Comparison of ENCODE assay signal across 21 cellular contexts in the genomic region with DNA sequence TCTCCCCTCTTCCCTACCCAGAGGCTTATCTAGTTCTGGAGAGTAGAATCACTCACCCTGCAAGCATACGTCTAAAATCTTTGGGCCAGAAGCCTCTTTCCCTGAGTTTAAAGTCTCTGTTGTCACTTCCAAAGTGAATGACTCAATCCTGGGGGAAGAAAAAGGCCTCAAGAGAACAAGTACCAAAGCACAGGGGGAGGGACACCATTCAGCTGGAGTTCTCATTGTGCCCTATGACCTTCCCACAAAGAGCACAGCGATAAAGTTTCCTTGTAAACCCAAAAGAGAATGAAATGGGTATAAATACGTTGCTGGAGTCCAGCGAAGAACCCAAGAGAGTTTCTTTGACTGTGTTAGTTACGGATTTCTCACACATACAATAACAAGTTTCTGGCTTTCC.
"Had no signal": no experiment of that assay in that cellular context is flagged by ENCODE, and none has a peak within 500 bp of the region (broad histone marks: within the 10 kb centered on the region; RNA-seq: fewer than 3 reads in every experiment).

No MANE protein-coding gene starts in this region.

- H3K36me3 ChIP-seq: esophagus squamous epithelium, heart right ventricle, suprapubic skin, thyroid gland had no signal

- H3K9me3 Mint-ChIP-seq: effector memory CD8-positive, alpha-beta T cell; neural crest cell had no signal

- DNase-seq: cortex of kidney; dorsolateral prefrontal cortex; effector memory CD8-positive, alpha-beta T cell; esophagus squamous epithelium; foreskin melanocyte; heart right ventricle; hypothalamus; islet precursor cell; mucosa of descending colon; naive thymus-derived CD8-positive, alpha-beta T cell; occipital lobe; posterior cingulate gyrus; small intestine; stimulated activated CD4-positive, alpha-beta T cell treated with anti-CD3 and anti-CD28 coated beads, Interleukin-12 subunit alpha, Interleukin-12 subunit beta, amount 100 ng/mL, for 4 hours; stimulated activated naive CD4-positive, alpha-beta T cell treated with Interleukin-2 at 50 U/mL for 16 hours; thyroid gland had no signal

- ATAC-seq: effector memory CD8-positive, alpha-beta T cell; left lobe of liver; mucosa of descending colon; naive thymus-derived CD8-positive, alpha-beta T cell had no signal

- H3K27ac Mint-ChIP-seq: effector memory CD8-positive, alpha-beta T cell; naive thymus-derived CD8-positive, alpha-beta T cell; type B pancreatic cell had no signal

- H3K4me3 ChIP-seq: dorsolateral prefrontal cortex, esophagus squamous epithelium, heart right ventricle, mucosa of descending colon, suprapubic skin, thyroid gland had no signal

- H3K4me1 Mint-ChIP-seq: central memory CD8-positive, alpha-beta T cell; naive thymus-derived CD8-positive, alpha-beta T cell had no signal

- H3K27me3 ChIP-seq: dorsolateral prefrontal cortex, esophagus squamous epithelium, heart right ventricle, suprapubic skin, thyroid gland had no signal

- H3K4me3 Mint-ChIP-seq: central memory CD8-positive, alpha-beta T cell; effector memory CD8-positive, alpha-beta T cell; naive thymus-derived CD8-positive, alpha-beta T cell; neural crest cell; type B pancreatic cell had no signal

- H3K27ac ChIP-seq: dorsolateral prefrontal cortex, esophagus squamous epithelium, heart right ventricle, suprapubic skin, thyroid gland had no signal

- H3K9me3 ChIP-seq: esophagus squamous epithelium, mucosa of descending colon, suprapubic skin, thyroid gland had no signal

- H3K27me3 Mint-ChIP-seq: central memory CD8-positive, alpha-beta T cell; effector memory CD8-positive, alpha-beta T cell; type B pancreatic cell had no signal

- H3K4me1 ChIP-seq: esophagus squamous epithelium, suprapubic skin, thyroid gland had no signal

- H3K36me3 Mint-ChIP-seq: naive thymus-derived CD8-positive, alpha-beta T cell; type B pancreatic cell had no signal
